Comparison of ENCODE assay signal across 27 cellular contexts in genomic region chr13:98643479-98643878, GRCh38.
"Had no signal": no experiment of that assay in that cellular context is flagged by ENCODE, and none has a peak within 500 bp of the region (broad histone marks: within the 10 kb centered on the region; RNA-seq: fewer than 3 reads in every experiment).

No MANE protein-coding gene starts in this region.

- ATAC-seq: natural killer cell treated with Interleukin-12 subunit alpha and Interleukin-12 subunit beta and Interleukin-15 and Interleukin-18, amount 100 ng/mL, for 72 hours; psoas muscle; right cardiac atrium; right lobe of liver; stimulated activated effector memory CD8-positive, alpha-beta T cell treated with anti-CD3 and anti-CD28 coated beads, Interleukin-12 subunit alpha, Interleukin-12 subunit beta, amount 100 ng/mL, for 72 hours; stimulated activated naive B cell treated with anti-CD40 and anti-IgM and Interleukin-4, amounts not matched to agents 10 μg/mL and 1 μg/mL and 100 μg/mL, for 72 hours had no signal

- H3K9ac ChIP-seq: parathyroid adenoma had no signal

- H3K9me3 ChIP-seq: neutrophil, ovary, psoas muscle, right lobe of liver, sigmoid colon, stomach, thoracic aorta, thyroid gland, tibial nerve, upper lobe of left lung, vagina had no signal

- DNase-seq: nephron progenitor cell; nucleus accumbens; ovary; posterior cingulate gyrus; psoas muscle; right cardiac atrium; right lobe of liver; sigmoid colon; small intestine; stimulated activated CD4-positive, alpha-beta T cell treated with anti-CD3 and anti-CD28 coated beads, Interleukin-15, amount 100 ng/mL, for 24 hours; stimulated activated CD4-positive, alpha-beta T cell treated with anti-CD3 and anti-CD28 coated beads, Interleukin-2, amount 100 ng/mL, for 24 hours; stimulated activated CD4-positive, alpha-beta T cell treated with anti-CD3 and anti-CD28 coated beads, Interleukin-2, amount 100 ng/mL, for 48 hours; stimulated activated CD4-positive, alpha-beta T cell treated with anti-CD3 and anti-CD28 coated beads, Interleukin-4, amount 100 ng/mL, for 24 hours; stimulated activated naive B cell treated with anti-CD40 and anti-IgM and Interleukin-4, amounts not matched to agents 10 μg/mL and 1 μg/mL and 100 μg/mL, for 72 hours; stimulated activated naive CD4-positive, alpha-beta T cell treated with Interleukin-2 at 50 U/mL for 16 hours; stomach; thyroid gland; trophoblast cell; upper lobe of left lung had no signal

- H3K27ac ChIP-seq: neutrophil, ovary, parathyroid adenoma, psoas muscle, right lobe of liver, sigmoid colon, stomach, thoracic aorta, thyroid gland, tibial nerve, upper lobe of left lung, vagina had no signal

- H3K36me3 ChIP-seq: neutrophil, ovary, right lobe of liver, sigmoid colon, stomach, thoracic aorta, thyroid gland, tibial nerve, upper lobe of left lung, vagina had no signal

- FAIRE-seq: urothelium cell line had no signal

- H3K4me3 ChIP-seq: ovary, psoas muscle, right lobe of liver, sigmoid colon, stomach, thoracic aorta, thyroid gland, tibial nerve, upper lobe of left lung, vagina had no signal

- H3K4me1 ChIP-seq: parathyroid adenoma, psoas muscle, sigmoid colon, tibial nerve, upper lobe of left lung, vagina had no signal
